16 cellular contexts compared by ENCODE assay signal in the genomic region with DNA sequence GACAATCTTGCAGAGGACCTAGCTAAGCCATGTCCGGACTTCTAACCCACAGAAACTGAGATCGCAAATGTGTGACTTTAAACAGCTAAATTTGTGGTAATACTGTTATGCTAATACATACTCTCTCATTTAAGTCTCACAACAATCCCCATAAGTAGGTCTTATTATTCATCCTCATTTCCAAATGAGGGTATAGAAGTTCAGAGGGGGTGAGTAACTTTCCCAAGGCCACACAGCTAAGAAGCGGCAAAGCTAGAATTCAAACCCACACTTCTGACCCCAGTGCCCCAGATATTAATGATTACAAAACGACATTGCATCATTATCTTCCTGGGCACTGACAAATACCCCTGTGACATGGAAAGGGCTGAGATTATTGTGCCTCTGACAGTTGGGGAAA.
A peak's percentile ranks its signal among the peaks of the same experiment; 100 is the strongest.
DNase-seq lines count a peak whose midpoint lies in the region; ATAC-seq and TF ChIP-seq lines count a peak whose summit lies in the region.
"Had no signal": no experiment of that assay in that cellular context is flagged by ENCODE, and none has a peak within 500 bp of the region (broad histone marks: within the 10 kb centered on the region; RNA-seq: fewer than 3 reads in every experiment).

No MANE protein-coding gene starts in this region.

- H3K27me3 ChIP-seq in right cardiac atrium (ENCODE audit: control insufficient read depth, insufficient read depth), result no peaks in the 10 kb centered on the region
- H3K27me3 ChIP-seq in right lobe of liver, result no peaks in the 10 kb centered on the region
- H3K27me3 ChIP-seq in MM.1S (replicated peaks; ENCODE audit: insufficient read depth, low read length), result no peaks in the 10 kb centered on the region

- H3K4me3 Mint-ChIP-seq in dendritic cell treated with granulocyte-macrophage colony-stimulating factor and Interleukin-4, amounts not matched to agents 40 ng/mL and 50 ng/mL, for 4 days, result no peak overlapping the region
- no peak overlapping the region for H3K4me3 Mint-ChIP-seq in progenitor cell of endocrine pancreas (ENCODE audit: low read depth)
- H3K4me3 Mint-ChIP-seq: CD4-positive, CD25-positive, alpha-beta regulatory T cell had no signal

- peak overlapping the region; percentile 18 for H3K27ac ChIP-seq in right cardiac atrium (ENCODE audit: low read length)
- H3K27ac ChIP-seq in right lobe of liver, result peak overlapping the region; percentile 63 to 96 (median 87)
- H3K27ac ChIP-seq in MM.1S (ENCODE audit: low read length), result no peak overlapping the region

- peaks cover 11% of the 10 kb centered on the region for H3K27me3 Mint-ChIP-seq in dendritic cell treated with granulocyte-macrophage colony-stimulating factor and Interleukin-4, amounts not matched to agents 40 ng/mL and 50 ng/mL, for 4 days
- peaks cover 66% of the 10 kb centered on the region for H3K27me3 Mint-ChIP-seq in progenitor cell of endocrine pancreas

- DNase-seq in right cardiac atrium (no peak), left ventricle myocardium superior (no peak), right lobe of liver (no peak), MM.1S (no peak), DMS 273 treated with DMSO at 0.1 percent for 48 hours (lab: John Stamatoyannopoulos, UW) (no peak), progenitor cell of endocrine pancreas (ENCODE audit: low spot score, unreplicated experiment) (no peak)
- DNase-seq in activated CD4-positive, CD25-positive, alpha-beta regulatory T cell (lab: John Stamatoyannopoulos, UW), result no peak
- DNase-seq: AML-193; Calu3; CD4-positive, CD25-positive, alpha-beta regulatory T cell; DMS79 treated with DMSO at 0.1 percent for 48 hours; H7; Karpas-422; NCI-H2029; NCI-H510A treated with DMSO at 0.1 percent for 48 hours had no signal

- no peaks in the 10 kb centered on the region for H3K9me3 ChIP-seq in right cardiac atrium (ENCODE audit: control insufficient read depth, low read length)
- no peaks in the 10 kb centered on the region for H3K9me3 ChIP-seq in right lobe of liver
- no peaks in the 10 kb centered on the region for H3K9me3 ChIP-seq in MM.1S (replicated peaks; ENCODE audit: insufficient read depth, low read length)

- H3K4me1 Mint-ChIP-seq in dendritic cell treated with granulocyte-macrophage colony-stimulating factor and Interleukin-4, amounts not matched to agents 40 ng/mL and 50 ng/mL, for 4 days (ENCODE audit: low read depth), result peaks cover 82% of the 10 kb centered on the region
- H3K4me1 Mint-ChIP-seq in progenitor cell of endocrine pancreas (ENCODE audit: low read depth), result peaks cover 24% of the 10 kb centered on the region

- H3K9ac ChIP-seq in MM.1S (ENCODE audit: low read length), result no peak overlapping the region

- intact Hi-C loops in right cardiac atrium (cut with DNase I) (no loop called here), left ventricle myocardium superior (cut with micrococcal nuclease) (no loop called here), right lobe of liver (cut with DNase I) (no loop called here)
- intact Hi-C loops in dendritic cell treated with granulocyte-macrophage colony-stimulating factor and Interleukin-4, amounts not matched to agents 40 ng/mL and 50 ng/mL, for 4 days (cut with micrococcal nuclease), result no loop called here

- 83% methylated on average over 4 of the region's 4 CpGs for WGBS in right cardiac atrium
- WGBS in right lobe of liver (ENCODE audit: insufficient coverage, low coverage, low lambda C conversion rate, missing lambda C conversion rate), result 15% methylated on average over 2 of the region's 4 CpGs

- no peak overlapping the region for H3K4me2 ChIP-seq in MM.1S (ENCODE audit: low read depth, low read length)

- no peak overlapping the region for H2AFZ ChIP-seq in MM.1S (ENCODE audit: low read length)

- no peaks in the 10 kb centered on the region for H3K9me2 ChIP-seq in MM.1S (replicated peaks; ENCODE audit: insufficient read depth, low read length)

- H3K36me3 ChIP-seq in right lobe of liver (no peaks in the 10 kb centered on the region), MM.1S (replicated peaks; ENCODE audit: insufficient read depth, low read length) (no peaks in the 10 kb centered on the region)

- H3K4me1 ChIP-seq in right cardiac atrium (ENCODE audit: control insufficient read depth, insufficient read depth, low read length), result no peaks in the 10 kb centered on the region
- H3K4me1 ChIP-seq in right lobe of liver, result peaks cover 0 to 52% (median 33%) of the 10 kb centered on the region in 4 donors
- H3K4me1 ChIP-seq in MM.1S (ENCODE audit: low read length), result no peaks in the 10 kb centered on the region

- H3K9me3 Mint-ChIP-seq in dendritic cell treated with granulocyte-macrophage colony-stimulating factor and Interleukin-4, amounts not matched to agents 40 ng/mL and 50 ng/mL, for 4 days, result no peaks in the 10 kb centered on the region
- H3K9me3 Mint-ChIP-seq in progenitor cell of endocrine pancreas (ENCODE audit: low read depth), result no peaks in the 10 kb centered on the region
- H3K9me3 Mint-ChIP-seq: CD4-positive, CD25-positive, alpha-beta regulatory T cell had no signal

- H3K4me3 ChIP-seq in right cardiac atrium (ENCODE audit: low read length), result no peak overlapping the region
- no peak overlapping the region for H3K4me3 ChIP-seq in right lobe of liver
- H3K4me3 ChIP-seq in MM.1S (ENCODE audit: low read length), result no peak overlapping the region

- peaks cover 6% of the 10 kb centered on the region for H3K36me3 Mint-ChIP-seq in dendritic cell treated with granulocyte-macrophage colony-stimulating factor and Interleukin-4, amounts not matched to agents 40 ng/mL and 50 ng/mL, for 4 days (ENCODE audit: low read depth)
- no peaks in the 10 kb centered on the region for H3K36me3 Mint-ChIP-seq in progenitor cell of endocrine pancreas (ENCODE audit: insufficient read depth)
- H3K36me3 Mint-ChIP-seq: CD4-positive, CD25-positive, alpha-beta regulatory T cell had no signal

- no peaks in the 10 kb centered on the region for H4K20me1 ChIP-seq in MM.1S (ENCODE audit: insufficient read depth, low read length)

- no peaks in the 10 kb centered on the region for H3K79me2 ChIP-seq in MM.1S (ENCODE audit: low read length)

- TF ChIP-seq CTCF in right lobe of liver (IDR thresholded peaks at IDR 0.05) (no peak), MM.1S (IDR thresholded peaks at IDR 0.05; ENCODE audit: low read length) (no peak), progenitor cell of endocrine pancreas (IDR thresholded peaks at IDR 0.05; ENCODE audit: unreplicated experiment) (no peak)

- TF ChIP-seq POLR2A in right lobe of liver (IDR thresholded peaks at IDR 0.05), result peak; percentile 35

- no peaks in the 10 kb centered on the region for H3F3A ChIP-seq in MM.1S (ENCODE audit: insufficient read depth, low read length)

- peak overlapping the region; percentile 92 for H3K27ac Mint-ChIP-seq in dendritic cell treated with granulocyte-macrophage colony-stimulating factor and Interleukin-4, amounts not matched to agents 40 ng/mL and 50 ng/mL, for 4 days
- H3K27ac Mint-ChIP-seq in progenitor cell of endocrine pancreas, result no peak overlapping the region

- no peak for ATAC-seq in right cardiac atrium
- ATAC-seq in left ventricle myocardium superior, result no peak
- ATAC-seq in right lobe of liver, result peak; percentile 6 to 53 (median 30)

Comparison
In these comparisons a context has a peak if more than half of its experiments do, and no peak if none do; other contexts are left out.
1. ATAC-seq: peak in right lobe of liver (4 of 4); none in right cardiac atrium (0 of 2) and left ventricle myocardium superior (single experiment).